Comparison of ENCODE assay signal across 8 cellular contexts in the genomic region with DNA sequence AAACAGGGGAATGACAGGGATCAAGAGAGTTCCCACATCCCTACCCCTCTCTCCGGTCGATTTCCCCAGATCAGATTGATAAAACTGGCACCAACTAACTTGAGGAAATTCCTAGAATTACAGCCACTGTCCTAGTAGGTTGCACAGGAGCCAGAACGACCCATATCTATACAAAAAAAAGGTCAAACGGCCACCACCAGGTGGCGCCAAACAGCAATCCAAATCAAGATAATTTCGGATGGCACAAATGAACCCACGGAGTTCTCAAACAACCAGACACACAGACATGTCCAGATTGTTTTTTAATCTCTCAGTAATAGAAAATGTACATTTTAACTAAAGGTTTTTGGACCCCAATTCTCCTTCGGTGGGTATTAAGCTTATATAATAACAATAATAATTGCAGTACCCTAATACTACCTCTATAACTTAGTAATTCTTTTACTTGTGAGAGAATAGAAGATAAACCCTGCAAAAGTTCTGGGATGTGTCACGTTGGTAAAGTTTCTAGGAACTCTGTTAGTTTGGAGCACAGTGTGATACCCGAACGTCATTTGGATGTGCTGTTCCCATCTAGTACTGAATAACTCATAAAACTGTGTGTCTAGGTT.
DNase-seq lines count a peak whose midpoint lies in the region; ATAC-seq and TF ChIP-seq lines count a peak whose summit lies in the region.

No MANE protein-coding gene starts in this region.

- no peak overlapping the region for H3K4me3 Mint-ChIP-seq in activated CD8-positive, alpha-beta T cell treated with anti-CD3 and anti-CD28 coated beads for 36 hours
- H3K4me3 Mint-ChIP-seq in natural killer cell: no peak overlapping the region

- POLR2A ChIA-PET in activated CD8-positive, alpha-beta T cell treated with anti-CD3 and anti-CD28 coated beads for 36 hours (lab: Charles Lee): no interaction called here

- no peaks in the 10 kb centered on the region for H3K27me3 Mint-ChIP-seq in activated CD8-positive, alpha-beta T cell treated with anti-CD3 and anti-CD28 coated beads for 36 hours
- H3K27me3 Mint-ChIP-seq in natural killer cell (ENCODE audit: low read depth in 2 of 2): no peaks in the 10 kb centered on the region

- peak; percentile 79 for TF ChIP-seq CTCF in GM13977 (IDR thresholded peaks at IDR 0.05; ENCODE audit: extremely low read depth, insufficient read depth, missing control alignments)
- peak; percentile 78 for TF ChIP-seq CTCF in activated CD8-positive, alpha-beta T cell treated with anti-CD3 and anti-CD28 coated beads for 36 hours (IDR thresholded peaks at IDR 0.05)
- peak; percentile 53 for TF ChIP-seq CTCF in natural killer cell (IDR thresholded peaks at IDR 0.05)

- no peaks in the 10 kb centered on the region for H3K4me1 Mint-ChIP-seq in activated CD8-positive, alpha-beta T cell treated with anti-CD3 and anti-CD28 coated beads for 36 hours (ENCODE audit: low read depth)
- no peaks in the 10 kb centered on the region for H3K4me1 Mint-ChIP-seq in natural killer cell

- CTCF ChIA-PET in activated CD8-positive, alpha-beta T cell treated with anti-CD3 and anti-CD28 coated beads for 36 hours (lab: Charles Lee): interaction anchor here (0.7 to 1.7 kb wide), 7 partner anchors 8 to 163 kb away, joined by 3 to 5 read pairs (median 3); no protein-coding TSS in a partner anchor

- ATAC-seq in HG02973 (IDR thresholded peaks at IDR 0.05; ENCODE audit: unreplicated experiment) (peak; percentile 68), esophagus mucosa (peak; percentile 56), natural killer cell (no peak)
- no peak for ATAC-seq in activated CD8-positive, alpha-beta T cell treated with anti-CD3 and anti-CD28 coated beads for 36 hours

- DNase-seq in AG08395 (ENCODE audit: low spot score) (peak; percentile 28), GM13977 (ENCODE audit: low spot score) (no peak), NCI-H526 (lab: John Stamatoyannopoulos, UW) (peak; percentile 36 to 73), natural killer cell (peak; percentile 18), substantia nigra (lab: John Stamatoyannopoulos, UW) (peak in 47 of 49 donors; percentile 1 to 86 (median 63))
- DNase-seq in activated CD8-positive, alpha-beta T cell treated with anti-CD3 and anti-CD28 coated beads for 36 hours: peak; percentile 76

- in situ Hi-C loops in GM13977 (cut with MboI; ENCODE audit: low pct_unique_long_range_greater_than_20kb, low sequenced_read_pairs, unreplicated experiment): loop anchor here (25.0 kb wide), 1 partner anchor 266 kb away; no protein-coding TSS in a partner anchor

- no peak overlapping the region for H3K27ac Mint-ChIP-seq in activated CD8-positive, alpha-beta T cell treated with anti-CD3 and anti-CD28 coated beads for 36 hours
- H3K27ac Mint-ChIP-seq in natural killer cell: no peak overlapping the region

- H3K9me3 Mint-ChIP-seq in activated CD8-positive, alpha-beta T cell treated with anti-CD3 and anti-CD28 coated beads for 36 hours: no peaks in the 10 kb centered on the region
- peaks cover 0 to 3% of the 10 kb centered on the region in 2 donors for H3K9me3 Mint-ChIP-seq in natural killer cell

- H3K36me3 Mint-ChIP-seq in activated CD8-positive, alpha-beta T cell treated with anti-CD3 and anti-CD28 coated beads for 36 hours (ENCODE audit: low read depth): no peaks in the 10 kb centered on the region
- H3K36me3 Mint-ChIP-seq in natural killer cell: no peaks in the 10 kb centered on the region

- intact Hi-C loops in activated CD8-positive, alpha-beta T cell treated with anti-CD3 and anti-CD28 coated beads for 36 hours (cut with micrococcal nuclease): loop anchor here (5.0 kb wide), 4 partner anchors 271 to 1131 kb away; no protein-coding TSS in a partner anchor
- intact Hi-C loops in natural killer cell (cut with micrococcal nuclease): no loop called here

- H3K27ac ChIP-seq in substantia nigra (ENCODE audit: low read depth, low read length, poor library complexity, severe bottlenecking): peak overlapping the region; percentile 32

Comparison
In these comparisons a context has a peak if more than half of its experiments do, and no peak if none do; other contexts are left out.
1. ATAC-seq: peak in HG02973 (single experiment) and esophagus mucosa (single experiment); none in activated CD8-positive, alpha-beta T cell treated with anti-CD3 and anti-CD28 coated beads for 36 hours (single experiment) and natural killer cell (0 of 3).
2. Peak in every context shown above with its lines, with median percentiles within 50 percentile points of each other: CTCF ChIP-seq.